In the genomic region with DNA sequence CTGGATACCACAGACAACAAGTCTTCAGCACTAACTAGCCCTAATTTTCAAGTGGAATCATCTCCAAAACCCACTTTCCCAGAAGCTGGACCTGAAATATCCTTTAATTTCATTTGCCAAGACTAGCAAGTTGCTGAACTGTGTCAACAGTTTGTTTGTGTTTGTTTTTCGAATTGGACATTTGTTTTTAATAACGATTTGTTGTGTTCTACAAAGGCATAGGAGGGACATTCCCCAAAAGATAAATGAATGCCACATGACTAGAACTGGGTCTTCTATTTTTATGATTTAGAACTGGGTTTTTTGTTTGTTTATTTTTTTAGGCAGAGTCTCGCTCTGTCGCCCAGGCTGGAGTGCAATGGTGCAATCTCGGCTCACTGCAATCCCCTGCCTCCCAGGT, we compare ENCODE assay signal across 13 cellular contexts. TPM values are rescaled to one million over a fixed set of nuclear protein-coding genes. Genes with fewer than 3 reads are reported as not detected.
DNase-seq lines count a peak whose midpoint lies in the region; TF ChIP-seq lines count a peak whose summit lies in the region.
"Had no signal": no experiment of that assay in that cellular context is flagged by ENCODE, and none has a peak within 500 bp of the region (broad histone marks: within the 10 kb centered on the region; RNA-seq: fewer than 3 reads in every experiment).

No MANE protein-coding gene starts in this region.

- WGBS in liver: 41% methylated on average over 5 of the region's 5 CpGs
- 67% methylated on average over 5 of the region's 5 CpGs for WGBS in suprapubic skin

- CTCF ChIA-PET in RWPE1 (lab: Yijun Ruan, JAX): interaction anchor here (0.5 to 0.9 kb wide), 2 partner anchors 51 to 99 kb away, joined by 3 to 4 read pairs; no protein-coding TSS in a partner anchor
- CTCF ChIA-PET in HEK293T (lab: Yijun Ruan, JAX): interaction anchor here (0.6 to 1.7 kb wide), 2 partner anchors 11 to 15 kb away, joined by 3 to 7 read pairs; no protein-coding TSS in a partner anchor

- H3K4me3 ChIP-seq in liver (ENCODE audit: low read depth in 1 of 3, low read length in 3 of 3): no peak overlapping the region
- no peak overlapping the region for H3K4me3 ChIP-seq in suprapubic skin

- H3K27ac ChIP-seq in RWPE1: peak overlapping the region; percentile 55
- H3K27ac ChIP-seq in epithelial cell of prostate: peak overlapping the region; percentile 45
- peak overlapping the region; percentile 12 to 46 for H3K27ac ChIP-seq in liver (ENCODE audit: low read depth in 1 of 2, low read length in 2 of 2)
- peak overlapping the region; percentile 53 for H3K27ac ChIP-seq in suprapubic skin

- H3K9me3 ChIP-seq in liver (ENCODE audit: control insufficient read depth in 4 of 4, low read length in 3 of 4) (no peaks in the 10 kb centered on the region), suprapubic skin (no peaks in the 10 kb centered on the region)
- H3K9me3 ChIP-seq: Caco-2 had no signal

- H3K9ac ChIP-seq in liver (ENCODE audit: low read depth in 1 of 2, low read length in 2 of 2): peak overlapping the region in 1 of 2 donors; percentile 22

- no peaks in the 10 kb centered on the region for H3K36me3 ChIP-seq in liver (ENCODE audit: control insufficient read depth in 4 of 4, insufficient read depth in 3 of 4, low read depth in 1 of 4, low read length in 3 of 4)
- no peaks in the 10 kb centered on the region for H3K36me3 ChIP-seq in suprapubic skin

- H3K27me3 ChIP-seq in liver (ENCODE audit: control insufficient read depth in 4 of 4, insufficient read depth in 4 of 4, low read length in 3 of 4) (no peaks in the 10 kb centered on the region), suprapubic skin (no peaks in the 10 kb centered on the region)

- TF ChIP-seq RAD21 in liver (IDR thresholded peaks at IDR 0.05): no peak

- TF ChIP-seq POLR2A in suprapubic skin (IDR thresholded peaks at IDR 0.05): no peak

- no peak for TF ChIP-seq EP300 in suprapubic skin (IDR thresholded peaks at IDR 0.05)

- H3K4me1 ChIP-seq in liver (ENCODE audit: control insufficient read depth in 4 of 4, insufficient read depth in 4 of 4, low read length in 3 of 4) (peaks cover 8 to 25% (median 21%) of the 10 kb centered on the region in 4 donors), suprapubic skin (peaks cover 30% of the 10 kb centered on the region)

- DNase-seq in RWPE1 (ENCODE audit: low spot score) (no peak), epithelial cell of prostate (ENCODE audit: low read depth, low spot score) (no peak), suprapubic skin (ENCODE audit: low spot score in 2 of 2) (no peak), NCI-H146 (lab: John Stamatoyannopoulos, UW) (no peak), LoVo (ENCODE audit: low spot score) (no peak), HEK293T (ENCODE audit: extremely low spot score) (no peak)
- DNase-seq: Caco-2; CD8-positive, alpha-beta memory T cell; DMS53; GF-D8; HCEC 1CT; IMR-90 had no signal

- POLR2A ChIA-PET in RWPE1 (lab: Yijun Ruan, JAX; ENCODE audit: low non-redundant PET) (no interaction called here), HEK293T (lab: Yijun Ruan, JAX) (no interaction called here)

- no peak for TF ChIP-seq CTCF in RWPE1 (conservative IDR thresholded peaks at IDR 0.05; ENCODE audit: low read depth)
- TF ChIP-seq CTCF in liver (IDR thresholded peaks at IDR 0.05; ENCODE audit: low read depth, low read length, missing input control): no peak
- TF ChIP-seq CTCF in suprapubic skin (IDR thresholded peaks at IDR 0.05): no peak

TF ChIP-seq in liver, 16 proteins besides CTCF, POLR2A, EP300 and RAD21:
- TF ChIP-seq, protein P1, sequence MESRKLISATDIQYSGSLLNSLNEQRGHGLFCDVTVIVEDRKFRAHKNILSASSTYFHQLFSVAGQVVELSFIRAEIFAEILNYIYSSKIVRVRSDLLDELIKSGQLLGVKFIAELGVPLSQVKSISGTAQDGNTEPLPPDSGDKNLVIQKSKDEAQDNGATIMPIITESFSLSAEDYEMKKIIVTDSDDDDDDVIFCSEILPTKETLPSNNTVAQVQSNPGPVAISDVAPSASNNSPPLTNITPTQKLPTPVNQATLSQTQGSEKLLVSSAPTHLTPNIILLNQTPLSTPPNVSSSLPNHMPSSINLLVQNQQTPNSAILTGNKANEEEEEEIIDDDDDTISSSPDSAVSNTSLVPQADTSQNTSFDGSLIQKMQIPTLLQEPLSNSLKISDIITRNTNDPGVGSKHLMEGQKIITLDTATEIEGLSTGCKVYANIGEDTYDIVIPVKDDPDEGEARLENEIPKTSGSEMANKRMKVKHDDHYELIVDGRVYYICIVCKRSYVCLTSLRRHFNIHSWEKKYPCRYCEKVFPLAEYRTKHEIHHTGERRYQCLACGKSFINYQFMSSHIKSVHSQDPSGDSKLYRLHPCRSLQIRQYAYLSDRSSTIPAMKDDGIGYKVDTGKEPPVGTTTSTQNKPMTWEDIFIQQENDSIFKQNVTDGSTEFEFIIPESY (IDR thresholded peaks at IDR 0.05): no peak
- TF ChIP-seq, protein P2, sequence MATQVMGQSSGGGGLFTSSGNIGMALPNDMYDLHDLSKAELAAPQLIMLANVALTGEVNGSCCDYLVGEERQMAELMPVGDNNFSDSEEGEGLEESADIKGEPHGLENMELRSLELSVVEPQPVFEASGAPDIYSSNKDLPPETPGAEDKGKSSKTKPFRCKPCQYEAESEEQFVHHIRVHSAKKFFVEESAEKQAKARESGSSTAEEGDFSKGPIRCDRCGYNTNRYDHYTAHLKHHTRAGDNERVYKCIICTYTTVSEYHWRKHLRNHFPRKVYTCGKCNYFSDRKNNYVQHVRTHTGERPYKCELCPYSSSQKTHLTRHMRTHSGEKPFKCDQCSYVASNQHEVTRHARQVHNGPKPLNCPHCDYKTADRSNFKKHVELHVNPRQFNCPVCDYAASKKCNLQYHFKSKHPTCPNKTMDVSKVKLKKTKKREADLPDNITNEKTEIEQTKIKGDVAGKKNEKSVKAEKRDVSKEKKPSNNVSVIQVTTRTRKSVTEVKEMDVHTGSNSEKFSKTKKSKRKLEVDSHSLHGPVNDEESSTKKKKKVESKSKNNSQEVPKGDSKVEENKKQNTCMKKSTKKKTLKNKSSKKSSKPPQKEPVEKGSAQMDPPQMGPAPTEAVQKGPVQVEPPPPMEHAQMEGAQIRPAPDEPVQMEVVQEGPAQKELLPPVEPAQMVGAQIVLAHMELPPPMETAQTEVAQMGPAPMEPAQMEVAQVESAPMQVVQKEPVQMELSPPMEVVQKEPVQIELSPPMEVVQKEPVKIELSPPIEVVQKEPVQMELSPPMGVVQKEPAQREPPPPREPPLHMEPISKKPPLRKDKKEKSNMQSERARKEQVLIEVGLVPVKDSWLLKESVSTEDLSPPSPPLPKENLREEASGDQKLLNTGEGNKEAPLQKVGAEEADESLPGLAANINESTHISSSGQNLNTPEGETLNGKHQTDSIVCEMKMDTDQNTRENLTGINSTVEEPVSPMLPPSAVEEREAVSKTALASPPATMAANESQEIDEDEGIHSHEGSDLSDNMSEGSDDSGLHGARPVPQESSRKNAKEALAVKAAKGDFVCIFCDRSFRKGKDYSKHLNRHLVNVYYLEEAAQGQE (IDR thresholded peaks at IDR 0.05): no peak
- TF ChIP-seq SP1 (IDR thresholded peaks at IDR 0.05): no peak
- TF ChIP-seq RXRA (IDR thresholded peaks at IDR 0.05): no peak

TF ChIP-seq in HEK293T, 16 proteins besides CTCF, POLR2A, EP300 and RAD21:
- TF ChIP-seq BHLHE40 (IDR thresholded peaks at IDR 0.05; ENCODE audit: borderline replicate concordance): no peak
- no peak for TF ChIP-seq CTBP1 (IDR thresholded peaks at IDR 0.05; ENCODE audit: borderline replicate concordance)
- no peak for TF ChIP-seq TARDBP (IDR thresholded peaks at IDR 0.05)
- TF ChIP-seq L3MBTL2 (conservative IDR thresholded peaks at IDR 0.05): no peak
- no peak for TF ChIP-seq ARNT (IDR thresholded peaks at IDR 0.05)
- TF ChIP-seq, protein P3, sequence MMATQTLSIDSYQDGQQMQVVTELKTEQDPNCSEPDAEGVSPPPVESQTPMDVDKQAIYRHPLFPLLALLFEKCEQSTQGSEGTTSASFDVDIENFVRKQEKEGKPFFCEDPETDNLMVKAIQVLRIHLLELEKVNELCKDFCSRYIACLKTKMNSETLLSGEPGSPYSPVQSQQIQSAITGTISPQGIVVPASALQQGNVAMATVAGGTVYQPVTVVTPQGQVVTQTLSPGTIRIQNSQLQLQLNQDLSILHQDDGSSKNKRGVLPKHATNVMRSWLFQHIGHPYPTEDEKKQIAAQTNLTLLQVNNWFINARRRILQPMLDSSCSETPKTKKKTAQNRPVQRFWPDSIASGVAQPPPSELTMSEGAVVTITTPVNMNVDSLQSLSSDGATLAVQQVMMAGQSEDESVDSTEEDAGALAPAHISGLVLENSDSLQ (IDR thresholded peaks at IDR 0.05): no peak
- no peak for TF ChIP-seq FOXA1 (IDR thresholded peaks at IDR 0.05)
- no peak for TF ChIP-seq SP1 (IDR thresholded peaks at IDR 0.05)
- TF ChIP-seq ELF4 (IDR thresholded peaks at IDR 0.05): no peak
- TF ChIP-seq LEF1 (IDR thresholded peaks at IDR 0.05; ENCODE audit: borderline replicate concordance): no peak
- TF ChIP-seq HDGF (IDR thresholded peaks at IDR 0.05; ENCODE audit: borderline replicate concordance): no peak
- no peak for TF ChIP-seq FOXM1 (IDR thresholded peaks at IDR 0.05; ENCODE audit: borderline replicate concordance)
- TF ChIP-seq NFRKB (IDR thresholded peaks at IDR 0.05): no peak
- TF ChIP-seq SUZ12 (IDR thresholded peaks at IDR 0.05): no peak
- TF ChIP-seq FOXK2 (IDR thresholded peaks at IDR 0.05): no peak
- no peak for TF ChIP-seq ZNF384 (IDR thresholded peaks at IDR 0.05)

RNA-seq across cellular contexts. Expression of a gene that starts 17.9 kb away (rescaled TPM):
- 1 to 10 TPM; 4.3 to 5.9 TPM for total RNA-seq in liver
- 1 to 10 TPM; 2.6 to 9.3 TPM for polyA plus RNA-seq in liver
- 10 to 100 TPM; 20.8 to 25.7 (median 22.9) TPM for total RNA-seq in suprapubic skin
